27 cellular contexts compared by ENCODE assay signal in the genomic region with DNA sequence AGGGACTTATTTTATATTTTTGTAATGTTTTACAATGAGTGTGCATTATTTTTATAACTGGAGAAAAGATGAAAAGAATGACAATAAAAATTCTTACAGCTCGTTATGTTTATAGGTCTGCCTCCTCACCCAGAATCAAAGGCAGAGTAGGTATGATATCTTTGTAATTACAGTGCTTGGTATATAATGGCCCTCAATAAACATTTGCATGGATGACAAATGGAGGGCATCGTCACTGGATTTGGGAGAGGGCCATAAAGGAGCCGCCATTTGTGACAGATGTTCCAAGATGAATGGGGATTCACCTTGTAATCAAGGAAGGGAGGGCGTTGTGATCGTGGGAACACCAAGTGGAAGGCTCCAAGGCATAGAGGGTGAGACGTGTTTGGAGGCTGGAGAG.
"Had no signal": no experiment of that assay in that cellular context is flagged by ENCODE, and none has a peak within 500 bp of the region (broad histone marks: within the 10 kb centered on the region; RNA-seq: fewer than 3 reads in every experiment).

No MANE protein-coding gene starts in this region.

- H3K27ac Mint-ChIP-seq: dendritic cell treated with granulocyte-macrophage colony-stimulating factor and Interleukin-4, amounts not matched to agents 40 ng/mL and 50 ng/mL, for 4 days; endodermal cell; naive thymus-derived CD8-positive, alpha-beta T cell; nephron progenitor cell; stimulated activated memory B cell treated with anti-CD40 and anti-IgM and Interleukin-4, amounts not matched to agents 10 μg/mL and 1 μg/mL and 100 μg/mL, for 72 hours; type B pancreatic cell had no signal

- H3K4me3 ChIP-seq: colonic mucosa, gastrocnemius medialis, left lung, prostate gland, right atrium auricular region, sigmoid colon, testis, tibial artery had no signal

- H3K4me1 ChIP-seq: colonic mucosa, gastrocnemius medialis, left lung, prostate gland, right atrium auricular region, sigmoid colon, testis had no signal

- H3K27ac ChIP-seq: colonic mucosa, epithelial cell of prostate, gastrocnemius medialis, left lung, prostate gland, right atrium auricular region, sigmoid colon, testis, tibial artery had no signal

- H3K36me3 ChIP-seq: colonic mucosa, gastrocnemius medialis, left lung, prostate gland, sigmoid colon had no signal

- H3K9me3 ChIP-seq: colonic mucosa, gastrocnemius medialis, left lung, prostate gland, right atrium auricular region, sigmoid colon, testis, tibial artery had no signal

- H3K9me3 Mint-ChIP-seq: dendritic cell treated with granulocyte-macrophage colony-stimulating factor and Interleukin-4, amounts not matched to agents 40 ng/mL and 50 ng/mL, for 4 days; endodermal cell; naive thymus-derived CD8-positive, alpha-beta T cell; nephron progenitor cell; stimulated activated memory B cell treated with anti-CD40 and anti-IgM and Interleukin-4, amounts not matched to agents 10 μg/mL and 1 μg/mL and 100 μg/mL, for 72 hours; type B pancreatic cell had no signal

- H3K4me1 Mint-ChIP-seq: endodermal cell; nephron progenitor cell; stimulated activated memory B cell treated with anti-CD40 and anti-IgM and Interleukin-4, amounts not matched to agents 10 μg/mL and 1 μg/mL and 100 μg/mL, for 72 hours had no signal

- H3K36me3 Mint-ChIP-seq: naive thymus-derived CD8-positive, alpha-beta T cell; stimulated activated memory B cell treated with anti-CD40 and anti-IgM and Interleukin-4, amounts not matched to agents 10 μg/mL and 1 μg/mL and 100 μg/mL, for 72 hours; type B pancreatic cell had no signal

- H3K27me3 Mint-ChIP-seq: type B pancreatic cell had no signal

- H3K4me3 Mint-ChIP-seq: dendritic cell treated with granulocyte-macrophage colony-stimulating factor and Interleukin-4, amounts not matched to agents 40 ng/mL and 50 ng/mL, for 4 days; endodermal cell; naive thymus-derived CD8-positive, alpha-beta T cell; nephron progenitor cell; stimulated activated memory B cell treated with anti-CD40 and anti-IgM and Interleukin-4, amounts not matched to agents 10 μg/mL and 1 μg/mL and 100 μg/mL, for 72 hours; type B pancreatic cell had no signal

- DNase-seq: colonic mucosa; effector CD8-positive, alpha-beta T cell; endodermal cell; foreskin fibroblast; gastrocnemius medialis; head of caudate nucleus; kidney; left lung; mesenchymal stem cell; midbrain; naive thymus-derived CD8-positive, alpha-beta T cell; nephron progenitor cell; nucleus accumbens; sigmoid colon; stimulated activated CD4-positive, alpha-beta T cell treated with anti-CD3 and anti-CD28 coated beads, Interleukin-2, amount 100 ng/mL, for 24 hours; stimulated activated CD4-positive, alpha-beta T cell treated with anti-CD3 and anti-CD28 coated beads, Interleukin-4, amount 100 ng/mL, for 4 hours; stimulated activated naive CD8-positive, alpha-beta T cell treated with anti-CD3 and anti-CD28 coated beads, Interleukin-15, Interleukin-2, amounts not matched to agents 100 U/mL and 50 U/mL, for 24 hours; substantia nigra; testis; tibial artery had no signal

- H3K27me3 ChIP-seq: colonic mucosa, gastrocnemius medialis, right atrium auricular region, sigmoid colon, testis, tibial artery had no signal

- ATAC-seq: esophagus mucosa; gastrocnemius medialis; left lung; naive thymus-derived CD8-positive, alpha-beta T cell; stimulated activated memory B cell treated with anti-CD40 and anti-IgM and Interleukin-4, amounts not matched to agents 10 μg/mL and 1 μg/mL and 100 μg/mL, for 72 hours; stimulated activated naive CD8-positive, alpha-beta T cell treated with anti-CD3 and anti-CD28 coated beads, Interleukin-15, Interleukin-2, amounts not matched to agents 100 U/mL and 50 U/mL, for 24 hours had no signal
